In genomic region chr7:29607889-29608288, GRCh38 we compare ENCODE assay signal across 1 cellular context.
TF ChIP-seq lines count a peak whose summit lies in the region.

No MANE protein-coding gene starts in this region.

TF ChIP-seq in WTC11, 78 proteins besides CTCF, POLR2A, EP300 and RAD21 (continued from another document):
- TF ChIP-seq ARID4B (CRISPR knock-in tag; IDR thresholded peaks at IDR 0.05; ENCODE audit: borderline replicate concordance) (no peak), KAT7 (CRISPR knock-in tag; IDR thresholded peaks at IDR 0.05; ENCODE audit: borderline replicate concordance) (no peak), NFE2L1 (CRISPR knock-in tag; IDR thresholded peaks at IDR 0.05) (no peak), USF1 (CRISPR knock-in tag; IDR thresholded peaks at IDR 0.05) (no peak), TEAD1 (CRISPR knock-in tag; IDR thresholded peaks at IDR 0.05) (no peak), ZNF416 (CRISPR knock-in tag; IDR thresholded peaks at IDR 0.05) (no peak), ZNF232 (CRISPR knock-in tag; IDR thresholded peaks at IDR 0.05) (no peak), NFATC4 (CRISPR knock-in tag; IDR thresholded peaks at IDR 0.05) (no peak)
